In genomic region chr1:246724001-246724724, GRCh38 we compare ENCODE assay signal across 8 cellular contexts.
DNase-seq lines count a peak whose midpoint lies in the region; ATAC-seq, FAIRE-seq and TF ChIP-seq lines count a peak whose summit lies in the region.

TSS of gene SCCPDH (plus strand) at chr1:246724409. CDS start at chr1:246724423, 14 bp downstream.

- no peaks in the 10 kb centered on the region for H3K27me3 ChIP-seq in mucosa of stomach (ENCODE audit: control insufficient read depth, insufficient read depth, low read length)

- H3K4me3 ChIP-seq in mucosa of stomach (ENCODE audit: low read length), result peak within 1 kb of the TSS; percentile 72

- no peaks in the 10 kb centered on the region for H3K36me3 ChIP-seq in mucosa of stomach (ENCODE audit: control insufficient read depth, insufficient read depth, low read length)

- TF ChIP-seq POLR2A in erythroblast (IDR thresholded peaks at IDR 0.05; ENCODE audit: low read length), result peak; percentile 67

- H3K4me1 ChIP-seq in mucosa of stomach (ENCODE audit: control insufficient read depth, insufficient read depth, low read length), result peaks cover 11% of the 10 kb centered on the region

- ATAC-seq in GM21381 (IDR thresholded peaks at IDR 0.05; ENCODE audit: unreplicated experiment), result peak; percentile 96

- peak; percentile 97 for DNase-seq in D721Med (ENCODE audit: insufficient read length, low spot score)
- peak in 65 of 76 experiments; percentile 5 to 76 (median 43) for DNase-seq in HUDEP-2 (lab: John Stamatoyannopoulos, UW; ENCODE audit: unreplicated experiment in 76 of 76)
- peak; percentile 48 for DNase-seq in OCI-M1 (lab: John Stamatoyannopoulos, UW)
- DNase-seq in activated T-cell treated with anti-CD3 and anti-CD28 coated beads for 24 hours (ENCODE audit: low read depth), result peak; percentile 66
- peak; percentile 83 to 84 for DNase-seq in erythroblast (lab: John Stamatoyannopoulos, UW)
- DNase-seq in stimulated activated CD8-positive, alpha-beta memory T cell treated with anti-CD3 and anti-CD28 coated beads, Interleukin-7, amount 100 ng/mL, for 24 hours (ENCODE audit: low read depth), result peak; percentile 59

- TF ChIP-seq CTCF in D721Med (IDR thresholded peaks at IDR 0.05; ENCODE audit: insufficient read depth, missing control alignments), result no peak

- FAIRE-seq in D721Med (lab: Jason Lieb, UNC), result no peak

- no peaks in the 10 kb centered on the region for H3K9me3 ChIP-seq in mucosa of stomach (ENCODE audit: control insufficient read depth, low read length)

- H3K9ac ChIP-seq in mucosa of stomach (ENCODE audit: low read length), result peak within 1 kb of the TSS; percentile 88

Comparison
In these comparisons a context has a peak if more than half of its experiments do, and no peak if none do; other contexts are left out.
1. Peak in every context shown above with its lines: DNase-seq, ATAC-seq and H3K4me3 ChIP-seq.
2. DNase-seq: peak in every context shown above with its lines; median percentile 97 in D721Med; 84 in erythroblast; 66 in activated T-cell treated with anti-CD3 and anti-CD28 coated beads for 24 hours; 59 in stimulated activated CD8-positive, alpha-beta memory T cell treated with anti-CD3 and anti-CD28 coated beads, Interleukin-7, amount 100 ng/mL, for 24 hours; 48 in OCI-M1; 43 in HUDEP-2.